ENCODE assay signal across 1 cellular context in the genomic region with DNA sequence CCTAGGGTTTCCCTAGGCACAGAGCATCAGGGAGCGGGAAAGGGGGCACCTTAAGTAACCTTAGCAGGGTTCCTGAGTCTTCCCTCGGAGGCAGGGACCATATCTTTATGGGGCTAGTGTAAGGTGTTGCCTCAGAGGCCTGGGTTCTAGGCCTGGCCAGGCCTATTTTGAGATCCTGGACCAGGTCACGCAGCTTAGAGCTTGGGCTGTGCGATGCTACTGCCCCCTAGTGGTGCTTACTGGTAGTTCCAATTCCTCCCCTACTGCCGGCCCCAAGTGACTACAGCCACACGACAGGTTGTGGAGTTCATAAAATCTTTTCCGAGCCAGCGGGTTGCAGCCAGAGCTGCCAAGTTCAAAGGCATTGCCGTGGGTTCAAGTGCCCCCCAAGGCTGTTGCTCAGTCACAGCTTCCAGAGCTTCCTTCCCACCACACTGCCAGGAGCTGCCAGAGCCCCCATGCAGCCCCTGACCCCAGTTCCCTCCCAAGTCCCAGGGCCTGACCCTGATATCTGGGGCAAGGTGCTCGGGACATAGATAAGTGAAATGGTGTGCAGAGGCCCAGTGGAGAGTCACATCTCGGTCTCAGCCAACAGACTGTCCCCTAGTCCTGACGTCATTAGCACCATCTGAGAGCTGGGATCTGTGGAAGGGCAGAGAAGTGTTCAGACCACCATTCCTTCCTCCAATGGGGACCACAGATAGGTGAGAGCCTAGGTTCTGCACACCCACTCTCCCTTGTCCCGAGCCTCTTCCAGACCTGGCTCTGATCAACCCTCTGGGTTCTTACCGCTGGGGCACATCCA.
TF ChIP-seq lines count a peak whose summit lies in the region.

No MANE protein-coding gene starts in this region.

TF ChIP-seq in HepG2, 621 proteins besides CTCF, POLR2A, EP300 and RAD21 (continued from another document and continues in another):
- TF ChIP-seq ZNF432 (CRISPR knock-in tag; IDR thresholded peaks at IDR 0.05; ENCODE audit: borderline replicate concordance), result no peak
- TF ChIP-seq ZNF253 (CRISPR knock-in tag; IDR thresholded peaks at IDR 0.05; ENCODE audit: borderline replicate concordance), result no peak
- 0 out of 2 replicates have a peak, but pooled peaks have one; percentile 42 for TF ChIP-seq NFKBIZ (CRISPR knock-in tag; IDR thresholded peaks at IDR 0.05)
- no peak for TF ChIP-seq IKZF4 (CRISPR knock-in tag; IDR thresholded peaks at IDR 0.05; ENCODE audit: borderline replicate concordance, low read depth, not compliant biosample characterization)
- no peak for TF ChIP-seq FOSL2 (CRISPR knock-in tag; IDR thresholded peaks at IDR 0.05)
- TF ChIP-seq GATAD2A (CRISPR knock-in tag; IDR thresholded peaks at IDR 0.05), result peak; percentile 67
- TF ChIP-seq, protein P1, sequence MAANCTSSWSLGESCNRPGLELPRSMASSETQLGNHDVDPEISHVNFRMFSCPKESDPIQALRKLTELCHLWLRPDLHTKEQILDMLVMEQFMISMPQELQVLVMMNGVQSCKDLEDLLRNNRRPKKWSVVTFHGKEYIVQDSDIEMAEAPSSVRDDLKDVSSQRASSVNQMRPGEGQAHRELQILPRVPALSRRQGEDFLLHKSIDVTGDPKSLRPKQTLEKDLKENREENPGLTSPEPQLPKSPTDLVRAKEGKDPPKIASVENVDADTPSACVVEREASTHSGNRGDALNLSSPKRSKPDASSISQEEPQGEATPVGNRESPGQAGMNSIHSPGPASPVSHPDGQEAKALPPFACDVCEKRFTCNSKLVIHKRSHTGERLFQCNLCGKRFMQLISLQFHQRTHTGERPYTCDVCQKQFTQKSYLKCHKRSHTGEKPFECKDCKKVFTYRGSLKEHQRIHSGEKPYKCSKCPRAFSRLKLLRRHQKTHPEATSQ (CRISPR knock-in tag; IDR thresholded peaks at IDR 0.05; ENCODE audit: borderline replicate concordance), result no peak
- TF ChIP-seq, protein P2, sequence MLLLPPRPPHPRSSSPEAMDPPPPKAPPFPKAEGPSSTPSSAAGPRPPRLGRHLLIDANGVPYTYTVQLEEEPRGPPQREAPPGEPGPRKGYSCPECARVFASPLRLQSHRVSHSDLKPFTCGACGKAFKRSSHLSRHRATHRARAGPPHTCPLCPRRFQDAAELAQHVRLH (CRISPR knock-in tag; IDR thresholded peaks at IDR 0.05; ENCODE audit: borderline replicate concordance, low read depth), result peak; percentile 83
- TF ChIP-seq, protein P3, sequence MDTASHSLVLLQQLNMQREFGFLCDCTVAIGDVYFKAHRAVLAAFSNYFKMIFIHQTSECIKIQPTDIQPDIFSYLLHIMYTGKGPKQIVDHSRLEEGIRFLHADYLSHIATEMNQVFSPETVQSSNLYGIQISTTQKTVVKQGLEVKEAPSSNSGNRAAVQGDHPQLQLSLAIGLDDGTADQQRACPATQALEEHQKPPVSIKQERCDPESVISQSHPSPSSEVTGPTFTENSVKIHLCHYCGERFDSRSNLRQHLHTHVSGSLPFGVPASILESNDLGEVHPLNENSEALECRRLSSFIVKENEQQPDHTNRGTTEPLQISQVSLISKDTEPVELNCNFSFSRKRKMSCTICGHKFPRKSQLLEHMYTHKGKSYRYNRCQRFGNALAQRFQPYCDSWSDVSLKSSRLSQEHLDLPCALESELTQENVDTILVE (CRISPR knock-in tag; IDR thresholded peaks at IDR 0.05), result peak; percentile 28; the same call in 1 of the 2 replicates
- no peak for TF ChIP-seq ZKSCAN5 (CRISPR knock-in tag; IDR thresholded peaks at IDR 0.05)
- no peak for TF ChIP-seq NCOR1 (IDR thresholded peaks at IDR 0.05; ENCODE audit: borderline replicate concordance, low read length)
- no peak for TF ChIP-seq TMF1 (CRISPR knock-in tag; IDR thresholded peaks at IDR 0.05; ENCODE audit: low read depth)
- no peak for TF ChIP-seq MED13 (CRISPR knock-in tag; IDR thresholded peaks at IDR 0.05)
- no peak for TF ChIP-seq ZNF124 (CRISPR knock-in tag; IDR thresholded peaks at IDR 0.05)
- no peak for TF ChIP-seq CEBPB (IDR thresholded peaks at IDR 0.05; ENCODE audit: borderline replicate concordance, low read depth, low read length)
- TF ChIP-seq ZNF350 (CRISPR knock-in tag; IDR thresholded peaks at IDR 0.05; ENCODE audit: borderline replicate concordance, low read depth), result peak; percentile 51; the same call in 1 of the 2 replicates
- no peak for TF ChIP-seq ZNF12 (CRISPR knock-in tag; IDR thresholded peaks at IDR 0.05)
- TF ChIP-seq, protein P4, sequence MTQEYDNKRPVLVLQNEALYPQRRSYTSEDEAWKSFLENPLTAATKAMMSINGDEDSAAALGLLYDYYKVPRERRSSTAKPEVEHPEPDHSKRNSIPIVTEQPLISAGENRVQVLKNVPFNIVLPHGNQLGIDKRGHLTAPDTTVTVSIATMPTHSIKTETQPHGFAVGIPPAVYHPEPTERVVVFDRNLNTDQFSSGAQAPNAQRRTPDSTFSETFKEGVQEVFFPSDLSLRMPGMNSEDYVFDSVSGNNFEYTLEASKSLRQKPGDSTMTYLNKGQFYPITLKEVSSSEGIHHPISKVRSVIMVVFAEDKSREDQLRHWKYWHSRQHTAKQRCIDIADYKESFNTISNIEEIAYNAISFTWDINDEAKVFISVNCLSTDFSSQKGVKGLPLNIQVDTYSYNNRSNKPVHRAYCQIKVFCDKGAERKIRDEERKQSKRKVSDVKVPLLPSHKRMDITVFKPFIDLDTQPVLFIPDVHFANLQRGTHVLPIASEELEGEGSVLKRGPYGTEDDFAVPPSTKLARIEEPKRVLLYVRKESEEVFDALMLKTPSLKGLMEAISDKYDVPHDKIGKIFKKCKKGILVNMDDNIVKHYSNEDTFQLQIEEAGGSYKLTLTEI (CRISPR knock-in tag; conservative IDR thresholded peaks at IDR 0.05), result no peak
- TF ChIP-seq, protein P5, sequence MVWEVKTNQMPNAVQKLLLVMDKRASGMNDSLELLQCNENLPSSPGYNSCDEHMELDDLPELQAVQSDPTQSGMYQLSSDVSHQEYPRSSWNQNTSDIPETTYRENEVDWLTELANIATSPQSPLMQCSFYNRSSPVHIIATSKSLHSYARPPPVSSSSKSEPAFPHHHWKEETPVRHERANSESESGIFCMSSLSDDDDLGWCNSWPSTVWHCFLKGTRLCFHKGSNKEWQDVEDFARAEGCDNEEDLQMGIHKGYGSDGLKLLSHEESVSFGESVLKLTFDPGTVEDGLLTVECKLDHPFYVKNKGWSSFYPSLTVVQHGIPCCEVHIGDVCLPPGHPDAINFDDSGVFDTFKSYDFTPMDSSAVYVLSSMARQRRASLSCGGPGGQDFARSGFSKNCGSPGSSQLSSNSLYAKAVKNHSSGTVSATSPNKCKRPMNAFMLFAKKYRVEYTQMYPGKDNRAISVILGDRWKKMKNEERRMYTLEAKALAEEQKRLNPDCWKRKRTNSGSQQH (CRISPR knock-in tag; IDR thresholded peaks at IDR 0.05; ENCODE audit: low read depth), result 0 out of 2 replicates have a peak, but pooled peaks have one; percentile 62
- peak; percentile 22; the same call in 1 of the 2 replicates for TF ChIP-seq MYNN (CRISPR knock-in tag; IDR thresholded peaks at IDR 0.05; ENCODE audit: low read depth)
- no peak for TF ChIP-seq CEBPG (CRISPR knock-in tag; IDR thresholded peaks at IDR 0.05)
- 0 out of 2 replicates have a peak, but pooled peaks have one; percentile 59 for TF ChIP-seq KLF6 (CRISPR knock-in tag; IDR thresholded peaks at IDR 0.05)
- TF ChIP-seq, protein P6, sequence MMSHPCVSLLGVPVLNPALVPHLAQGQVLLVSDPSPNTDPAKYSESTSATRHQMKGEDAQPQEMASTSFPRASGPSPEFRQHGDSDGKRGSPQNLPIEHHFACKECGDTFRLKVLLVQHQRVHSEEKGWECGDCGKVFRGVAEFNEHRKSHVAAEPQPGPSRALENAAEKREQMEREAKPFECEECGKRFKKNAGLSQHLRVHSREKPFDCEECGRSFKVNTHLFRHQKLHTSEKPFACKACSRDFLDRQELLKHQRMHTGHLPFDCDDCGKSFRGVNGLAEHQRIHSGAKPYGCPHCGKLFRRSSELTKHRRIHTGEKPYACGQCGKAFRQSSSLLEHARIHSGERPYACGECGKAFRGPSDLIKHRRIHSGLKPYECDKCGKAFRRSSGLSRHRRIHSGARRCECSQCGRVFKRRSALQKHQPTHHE (CRISPR knock-in tag; IDR thresholded peaks at IDR 0.05; ENCODE audit: borderline replicate concordance), result no peak
- TF ChIP-seq ZNF709 (CRISPR knock-in tag; IDR thresholded peaks at IDR 0.05), result no peak
- TF ChIP-seq NFE2L2 (IDR thresholded peaks at IDR 0.05; ENCODE audit: low read length), result no peak
- peak; percentile 81 for TF ChIP-seq ZFX (CRISPR knock-in tag; IDR thresholded peaks at IDR 0.05; ENCODE audit: low read depth)
- peak; percentile 23; the same call in 1 of the 2 replicates for TF ChIP-seq ZNF331 (CRISPR knock-in tag; IDR thresholded peaks at IDR 0.05)
- TF ChIP-seq, protein P7, sequence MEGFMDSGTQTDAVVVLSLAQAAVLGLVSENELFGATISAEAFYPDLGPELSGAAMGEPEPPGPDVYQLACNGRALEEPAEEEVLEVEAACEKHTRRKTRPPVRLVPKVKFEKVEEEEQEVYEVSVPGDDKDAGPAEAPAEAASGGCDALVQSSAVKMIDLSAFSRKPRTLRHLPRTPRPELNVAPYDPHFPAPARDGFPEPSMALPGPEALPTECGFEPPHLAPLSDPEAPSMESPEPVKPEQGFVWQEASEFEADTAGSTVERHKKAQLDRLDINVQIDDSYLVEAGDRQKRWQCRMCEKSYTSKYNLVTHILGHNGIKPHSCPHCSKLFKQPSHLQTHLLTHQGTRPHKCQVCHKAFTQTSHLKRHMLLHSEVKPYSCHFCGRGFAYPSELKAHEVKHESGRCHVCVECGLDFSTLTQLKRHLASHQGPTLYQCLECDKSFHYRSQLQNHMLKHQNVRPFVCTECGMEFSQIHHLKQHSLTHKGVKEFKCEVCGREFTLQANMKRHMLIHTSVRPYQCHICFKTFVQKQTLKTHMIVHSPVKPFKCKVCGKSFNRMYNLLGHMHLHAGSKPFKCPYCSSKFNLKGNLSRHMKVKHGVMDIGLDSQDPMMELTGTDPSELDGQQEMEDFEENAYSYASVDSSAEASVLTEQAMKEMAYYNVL (CRISPR knock-in tag; IDR thresholded peaks at IDR 0.05; ENCODE audit: borderline replicate concordance), result peak; percentile 68; the same call in 1 of the 2 replicates
- no peak for TF ChIP-seq FOXJ3 (CRISPR knock-in tag; IDR thresholded peaks at IDR 0.05; ENCODE audit: borderline replicate concordance)
- TF ChIP-seq, protein P8, sequence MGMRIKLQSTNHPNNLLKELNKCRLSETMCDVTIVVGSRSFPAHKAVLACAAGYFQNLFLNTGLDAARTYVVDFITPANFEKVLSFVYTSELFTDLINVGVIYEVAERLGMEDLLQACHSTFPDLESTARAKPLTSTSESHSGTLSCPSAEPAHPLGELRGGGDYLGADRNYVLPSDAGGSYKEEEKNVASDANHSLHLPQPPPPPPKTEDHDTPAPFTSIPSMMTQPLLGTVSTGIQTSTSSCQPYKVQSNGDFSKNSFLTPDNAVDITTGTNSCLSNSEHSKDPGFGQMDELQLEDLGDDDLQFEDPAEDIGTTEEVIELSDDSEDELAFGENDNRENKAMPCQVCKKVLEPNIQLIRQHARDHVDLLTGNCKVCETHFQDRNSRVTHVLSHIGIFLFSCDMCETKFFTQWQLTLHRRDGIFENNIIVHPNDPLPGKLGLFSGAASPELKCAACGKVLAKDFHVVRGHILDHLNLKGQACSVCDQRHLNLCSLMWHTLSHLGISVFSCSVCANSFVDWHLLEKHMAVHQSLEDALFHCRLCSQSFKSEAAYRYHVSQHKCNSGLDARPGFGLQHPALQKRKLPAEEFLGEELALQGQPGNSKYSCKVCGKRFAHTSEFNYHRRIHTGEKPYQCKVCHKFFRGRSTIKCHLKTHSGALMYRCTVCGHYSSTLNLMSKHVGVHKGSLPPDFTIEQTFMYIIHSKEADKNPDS (CRISPR knock-in tag; IDR thresholded peaks at IDR 0.05), result no peak
- peak; percentile 56 for TF ChIP-seq RXRA (CRISPR knock-in tag; IDR thresholded peaks at IDR 0.05)
- peak; percentile 68 for TF ChIP-seq AGO2 (optimal IDR thresholded peaks at IDR 0.05; ENCODE audit: low read depth, low read length)
- TF ChIP-seq, protein P9, sequence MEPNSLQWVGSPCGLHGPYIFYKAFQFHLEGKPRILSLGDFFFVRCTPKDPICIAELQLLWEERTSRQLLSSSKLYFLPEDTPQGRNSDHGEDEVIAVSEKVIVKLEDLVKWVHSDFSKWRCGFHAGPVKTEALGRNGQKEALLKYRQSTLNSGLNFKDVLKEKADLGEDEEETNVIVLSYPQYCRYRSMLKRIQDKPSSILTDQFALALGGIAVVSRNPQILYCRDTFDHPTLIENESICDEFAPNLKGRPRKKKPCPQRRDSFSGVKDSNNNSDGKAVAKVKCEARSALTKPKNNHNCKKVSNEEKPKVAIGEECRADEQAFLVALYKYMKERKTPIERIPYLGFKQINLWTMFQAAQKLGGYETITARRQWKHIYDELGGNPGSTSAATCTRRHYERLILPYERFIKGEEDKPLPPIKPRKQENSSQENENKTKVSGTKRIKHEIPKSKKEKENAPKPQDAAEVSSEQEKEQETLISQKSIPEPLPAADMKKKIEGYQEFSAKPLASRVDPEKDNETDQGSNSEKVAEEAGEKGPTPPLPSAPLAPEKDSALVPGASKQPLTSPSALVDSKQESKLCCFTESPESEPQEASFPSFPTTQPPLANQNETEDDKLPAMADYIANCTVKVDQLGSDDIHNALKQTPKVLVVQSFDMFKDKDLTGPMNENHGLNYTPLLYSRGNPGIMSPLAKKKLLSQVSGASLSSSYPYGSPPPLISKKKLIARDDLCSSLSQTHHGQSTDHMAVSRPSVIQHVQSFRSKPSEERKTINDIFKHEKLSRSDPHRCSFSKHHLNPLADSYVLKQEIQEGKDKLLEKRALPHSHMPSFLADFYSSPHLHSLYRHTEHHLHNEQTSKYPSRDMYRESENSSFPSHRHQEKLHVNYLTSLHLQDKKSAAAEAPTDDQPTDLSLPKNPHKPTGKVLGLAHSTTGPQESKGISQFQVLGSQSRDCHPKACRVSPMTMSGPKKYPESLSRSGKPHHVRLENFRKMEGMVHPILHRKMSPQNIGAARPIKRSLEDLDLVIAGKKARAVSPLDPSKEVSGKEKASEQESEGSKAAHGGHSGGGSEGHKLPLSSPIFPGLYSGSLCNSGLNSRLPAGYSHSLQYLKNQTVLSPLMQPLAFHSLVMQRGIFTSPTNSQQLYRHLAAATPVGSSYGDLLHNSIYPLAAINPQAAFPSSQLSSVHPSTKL (CRISPR knock-in tag; IDR thresholded peaks at IDR 0.05), result peak; percentile 25; the same call in 1 of the 2 replicates
- no peak for TF ChIP-seq ZNF143 (CRISPR knock-in tag; IDR thresholded peaks at IDR 0.05)
- peak; percentile 70 for TF ChIP-seq CREB1 (IDR thresholded peaks at IDR 0.05)
- no peak for TF ChIP-seq CREB1 (CRISPR knock-in tag; IDR thresholded peaks at IDR 0.05)
- TF ChIP-seq, protein P10, sequence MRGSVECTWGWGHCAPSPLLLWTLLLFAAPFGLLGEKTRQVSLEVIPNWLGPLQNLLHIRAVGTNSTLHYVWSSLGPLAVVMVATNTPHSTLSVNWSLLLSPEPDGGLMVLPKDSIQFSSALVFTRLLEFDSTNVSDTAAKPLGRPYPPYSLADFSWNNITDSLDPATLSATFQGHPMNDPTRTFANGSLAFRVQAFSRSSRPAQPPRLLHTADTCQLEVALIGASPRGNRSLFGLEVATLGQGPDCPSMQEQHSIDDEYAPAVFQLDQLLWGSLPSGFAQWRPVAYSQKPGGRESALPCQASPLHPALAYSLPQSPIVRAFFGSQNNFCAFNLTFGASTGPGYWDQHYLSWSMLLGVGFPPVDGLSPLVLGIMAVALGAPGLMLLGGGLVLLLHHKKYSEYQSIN (CRISPR knock-in tag; IDR thresholded peaks at IDR 0.05; ENCODE audit: borderline replicate concordance), result no peak
- TF ChIP-seq FIP1L1 (IDR thresholded peaks at IDR 0.05; ENCODE audit: borderline replicate concordance, insufficient read depth, low read depth, low read length), result 0 out of 2 replicates have a peak, but pooled peaks have one; percentile 56
